ENCODE assay signal across 16 cellular contexts in the genomic region with DNA sequence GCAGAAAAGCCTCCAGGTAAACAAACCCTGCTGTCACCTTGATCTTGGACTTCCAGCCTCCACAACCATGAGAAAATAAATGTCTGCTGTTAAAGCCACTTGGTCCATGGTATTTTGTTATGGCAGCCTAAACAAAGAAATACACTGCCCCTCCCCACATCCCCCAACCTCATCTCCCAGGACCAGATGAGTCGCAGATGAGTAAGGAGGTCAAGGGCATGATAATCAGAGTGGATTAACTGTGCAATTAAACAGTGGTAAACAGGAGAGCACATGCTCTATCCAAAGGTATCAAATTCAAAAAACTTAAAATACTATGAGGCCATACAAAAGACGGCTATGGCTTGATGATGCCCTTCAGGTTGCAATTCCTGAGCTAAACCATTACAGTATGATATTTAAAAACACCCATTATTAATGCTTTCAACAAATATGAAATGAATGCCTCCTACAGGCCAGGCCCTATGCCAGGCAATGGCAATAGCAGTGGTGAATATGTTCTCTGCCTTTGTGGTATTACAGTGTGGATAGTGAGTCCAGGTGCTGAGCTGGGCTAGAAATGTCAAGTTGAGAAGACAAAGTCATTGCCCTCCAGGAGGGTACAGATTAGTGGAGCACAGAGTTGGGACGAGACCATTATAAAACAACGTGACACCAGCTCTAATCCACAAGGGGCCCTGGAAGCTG.
DNase-seq lines count a peak whose midpoint lies in the region; ATAC-seq and TF ChIP-seq lines count a peak whose summit lies in the region.
"Had no signal": no experiment of that assay in that cellular context is flagged by ENCODE, and none has a peak within 500 bp of the region (broad histone marks: within the 10 kb centered on the region; RNA-seq: fewer than 3 reads in every experiment).

No MANE protein-coding gene starts in this region.

- TF ChIP-seq POLR2A in Peyer's patch (IDR thresholded peaks at IDR 0.05) (no peak), prostate gland (IDR thresholded peaks at IDR 0.05) (no peak), ovary (IDR thresholded peaks at IDR 0.05) (no peak)

- WGBS in prostate gland = 84% methylated on average over 4 of the region's 4 CpGs
- WGBS in ovary, 3 donors = 78 to 92% (median 90%) methylated on average over 4 of the region's 4 CpGs

- peaks cover 30% of the 10 kb centered on the region for H3K4me1 Mint-ChIP-seq in activated T-helper 2 cell treated with anti-CD3 and anti-CD28 coated beads, Interferon-gamma antibody, Interleukin-2, Interleukin-4, amounts not matched to agents 10 μg/mL and 5 μg/mL and 100 μg/mL, durations not matched to agents 14 hours and 24 hours and 36 hours (ENCODE audit: low read depth)

- peak in 1 of 6 experiments; percentile 11 for TF ChIP-seq CTCF in Peyer's patch (IDR thresholded peaks at IDR 0.05)
- peak; percentile 10 for TF ChIP-seq CTCF in fibroblast of mammary gland (conservative IDR thresholded peaks at IDR 0.05; ENCODE audit: control insufficient read depth, insufficient read depth, low read depth, low read length)
- TF ChIP-seq CTCF in prostate gland (IDR thresholded peaks at IDR 0.05) = no peak
- TF ChIP-seq CTCF in ovary (IDR thresholded peaks at IDR 0.05) = no peak

- peaks cover 31% of the 10 kb centered on the region for H3K36me3 Mint-ChIP-seq in activated T-helper 2 cell treated with anti-CD3 and anti-CD28 coated beads, Interferon-gamma antibody, Interleukin-2, Interleukin-4, amounts not matched to agents 10 μg/mL and 5 μg/mL and 100 μg/mL, durations not matched to agents 14 hours and 24 hours and 36 hours (ENCODE audit: low read depth)

- no peak for ATAC-seq in HG02840 (IDR thresholded peaks at IDR 0.05; ENCODE audit: low FRiP score, unreplicated experiment)
- ATAC-seq in HG02981 (IDR thresholded peaks at IDR 0.05; ENCODE audit: unreplicated experiment) = no peak

- no peak overlapping the region for H3K27ac Mint-ChIP-seq in activated T-helper 2 cell treated with anti-CD3 and anti-CD28 coated beads, Interferon-gamma antibody, Interleukin-2, Interleukin-4, amounts not matched to agents 10 μg/mL and 5 μg/mL and 100 μg/mL, durations not matched to agents 14 hours and 24 hours and 36 hours
- H3K27ac Mint-ChIP-seq: stimulated activated naive CD8-positive, alpha-beta T cell treated with anti-CD3 and anti-CD28 coated beads, Interleukin-15, Interleukin-2, amounts not matched to agents 100 ng/mL and 50 ng/mL, for 24 hours had no signal

- H3K27ac ChIP-seq in Peyer's patch = peak overlapping the region in 3 of 4 donors; percentile 59 to 91 (median 82)
- H3K27ac ChIP-seq in prostate gland = peak overlapping the region; percentile 20 to 69
- no peak overlapping the region for H3K27ac ChIP-seq in ovary
- H3K27ac ChIP-seq: epithelial cell of prostate, vagina had no signal

- intact Hi-C loops in prostate gland (cut with DNase I) = no loop called here
- intact Hi-C loops in ovary (cut with DNase I) = no loop called here
- intact Hi-C loops in activated T-helper 2 cell treated with anti-CD3 and anti-CD28 coated beads, Interferon-gamma antibody, Interleukin-2, Interleukin-4, amounts not matched to agents 10 μg/mL and 5 μg/mL and 100 μg/mL, durations not matched to agents 14 hours and 24 hours and 36 hours (cut with micrococcal nuclease) = no loop called here

- no peaks in the 10 kb centered on the region for H3K27me3 Mint-ChIP-seq in activated T-helper 2 cell treated with anti-CD3 and anti-CD28 coated beads, Interferon-gamma antibody, Interleukin-2, Interleukin-4, amounts not matched to agents 10 μg/mL and 5 μg/mL and 100 μg/mL, durations not matched to agents 14 hours and 24 hours and 36 hours (ENCODE audit: low read depth)
- H3K27me3 Mint-ChIP-seq: stimulated activated naive CD8-positive, alpha-beta T cell treated with anti-CD3 and anti-CD28 coated beads, Interleukin-15, Interleukin-2, amounts not matched to agents 100 ng/mL and 50 ng/mL, for 24 hours had no signal

- H3K36me3 ChIP-seq in Peyer's patch (no peaks in the 10 kb centered on the region), prostate gland (no peaks in the 10 kb centered on the region), ovary (no peaks in the 10 kb centered on the region)
- H3K36me3 ChIP-seq: vagina had no signal

- no peak overlapping the region for H3K4me3 Mint-ChIP-seq in activated T-helper 2 cell treated with anti-CD3 and anti-CD28 coated beads, Interferon-gamma antibody, Interleukin-2, Interleukin-4, amounts not matched to agents 10 μg/mL and 5 μg/mL and 100 μg/mL, durations not matched to agents 14 hours and 24 hours and 36 hours (ENCODE audit: low read depth)
- H3K4me3 Mint-ChIP-seq: stimulated activated naive CD8-positive, alpha-beta T cell treated with anti-CD3 and anti-CD28 coated beads, Interleukin-15, Interleukin-2, amounts not matched to agents 100 ng/mL and 50 ng/mL, for 24 hours had no signal

- H3K9me3 Mint-ChIP-seq in activated T-helper 2 cell treated with anti-CD3 and anti-CD28 coated beads, Interferon-gamma antibody, Interleukin-2, Interleukin-4, amounts not matched to agents 10 μg/mL and 5 μg/mL and 100 μg/mL, durations not matched to agents 14 hours and 24 hours and 36 hours = no peaks in the 10 kb centered on the region
- H3K9me3 Mint-ChIP-seq: stimulated activated naive CD8-positive, alpha-beta T cell treated with anti-CD3 and anti-CD28 coated beads, Interleukin-15, Interleukin-2, amounts not matched to agents 100 ng/mL and 50 ng/mL, for 24 hours had no signal

- H3K27me3 ChIP-seq in Peyer's patch (no peaks in the 10 kb centered on the region), prostate gland (replicated peaks; ENCODE audit: insufficient read depth) (no peaks in the 10 kb centered on the region), ovary (no peaks in the 10 kb centered on the region)
- H3K27me3 ChIP-seq: vagina had no signal

- H3K4me1 ChIP-seq in Peyer's patch = peaks cover 0 to 47% (median 0%) of the 10 kb centered on the region in 4 donors
- peaks cover 14% of the 10 kb centered on the region for H3K4me1 ChIP-seq in prostate gland (replicated peaks)
- no peaks in the 10 kb centered on the region for H3K4me1 ChIP-seq in ovary (ENCODE audit: insufficient read depth)

- H3K4me3 ChIP-seq in Peyer's patch (no peak overlapping the region), fibroblast of mammary gland (ENCODE audit: control insufficient read depth, low read depth, low read length) (no peak overlapping the region), prostate gland (no peak overlapping the region), ovary (no peak overlapping the region)
- H3K4me3 ChIP-seq: vagina had no signal

- no peak for TF ChIP-seq EP300 in ovary (IDR thresholded peaks at IDR 0.05)

- H3K9me3 ChIP-seq in Peyer's patch = no peaks in the 10 kb centered on the region
- no peaks in the 10 kb centered on the region for H3K9me3 ChIP-seq in prostate gland
- H3K9me3 ChIP-seq in ovary = no peaks in the 10 kb centered on the region
- H3K9me3 ChIP-seq: vagina had no signal

- DNase-seq in EH (ENCODE audit: low read depth) (peak; percentile 30), Peyer's patch (no peak), fibroblast of mammary gland (ENCODE audit: low read depth) (peak; percentile 57), prostate gland (ENCODE audit: low spot score) (no peak), ovary (no peak)
- DNase-seq in activated T-helper 2 cell treated with anti-CD3 and anti-CD28 coated beads, Interferon-gamma antibody, Interleukin-2, Interleukin-4, amounts not matched to agents 10 μg/mL and 5 μg/mL and 100 μg/mL, durations not matched to agents 14 hours and 24 hours and 36 hours (ENCODE audit: low spot score) = no peak
- DNase-seq: amygdala; NCI-H446; occipital lobe; RPMI8226; stimulated activated CD4-positive, alpha-beta T cell treated with anti-CD3 and anti-CD28 coated beads, Interleukin-12 subunit alpha, Interleukin-12 subunit beta, amount 100 ng/mL, for 4 hours had no signal

Comparison
In these comparisons a context has a peak if more than half of its experiments do, and no peak if none do; other contexts are left out.
1. DNase-seq: peak in EH (single experiment) and fibroblast of mammary gland (single experiment); none in Peyer's patch (0 of 3), prostate gland (single experiment), ovary (0 of 5) and activated T-helper 2 cell treated with anti-CD3 and anti-CD28 coated beads, Interferon-gamma antibody, Interleukin-2, Interleukin-4, amounts not matched to agents 10 μg/mL and 5 μg/mL and 100 μg/mL, durations not matched to agents 14 hours and 24 hours and 36 hours (single experiment).
2. H3K27ac ChIP-seq: peak in Peyer's patch (3 of 4) and prostate gland (2 of 2); none in ovary (0 of 2).